ENCODE assay signal across 8 cellular contexts in genomic region chr2:38751043-38751846, GRCh38.
DNase-seq lines count a peak whose midpoint lies in the region; ATAC-seq lines count a peak whose summit lies in the region.

TSS of gene SRSF7 (minus strand) at chr2:38751361. CDS start at chr2:38751256, 105 bp downstream.

- peak within 1 kb of the TSS; percentile 99 for H3K27ac ChIP-seq in cingulate gyrus (ENCODE audit: low read depth, low read length)

- DNase-seq in Ammon's horn (ENCODE audit: low spot score) (peak; percentile 98), GM19238 (ENCODE audit: insufficient read length, low spot score) (peak; percentile 94), NCI-H524 treated with DMSO at 0.1 percent for 48 hours (lab: John Stamatoyannopoulos, UW) (peak; percentile 95), kidney glomerular epithelial cell (lab: John Stamatoyannopoulos, UW) (peak; percentile 98)
- peak; percentile 94 to 98 for DNase-seq in activated CD4-positive, alpha-beta T cell treated with anti-CD3 and anti-CD28 coated beads for 4 hours
- peak; percentile 95 to 98 for DNase-seq in stimulated activated CD4-positive, alpha-beta T cell treated with anti-CD3 and anti-CD28 coated beads, Interleukin-1b, Interleukin-23, amount 100 ng/mL, for 1 hour (ENCODE audit: low read depth in 2 of 2)

- ATAC-seq in HG03442 (IDR thresholded peaks at IDR 0.05; ENCODE audit: unreplicated experiment) = peak; percentile 80

Comparison
In these comparisons a context has a peak if more than half of its experiments do, and no peak if none do; other contexts are left out.
1. Peak in every context shown above with its lines: DNase-seq, ATAC-seq and H3K27ac ChIP-seq.